Comparison of ENCODE assay signal across 1 cellular context in the genomic region with DNA sequence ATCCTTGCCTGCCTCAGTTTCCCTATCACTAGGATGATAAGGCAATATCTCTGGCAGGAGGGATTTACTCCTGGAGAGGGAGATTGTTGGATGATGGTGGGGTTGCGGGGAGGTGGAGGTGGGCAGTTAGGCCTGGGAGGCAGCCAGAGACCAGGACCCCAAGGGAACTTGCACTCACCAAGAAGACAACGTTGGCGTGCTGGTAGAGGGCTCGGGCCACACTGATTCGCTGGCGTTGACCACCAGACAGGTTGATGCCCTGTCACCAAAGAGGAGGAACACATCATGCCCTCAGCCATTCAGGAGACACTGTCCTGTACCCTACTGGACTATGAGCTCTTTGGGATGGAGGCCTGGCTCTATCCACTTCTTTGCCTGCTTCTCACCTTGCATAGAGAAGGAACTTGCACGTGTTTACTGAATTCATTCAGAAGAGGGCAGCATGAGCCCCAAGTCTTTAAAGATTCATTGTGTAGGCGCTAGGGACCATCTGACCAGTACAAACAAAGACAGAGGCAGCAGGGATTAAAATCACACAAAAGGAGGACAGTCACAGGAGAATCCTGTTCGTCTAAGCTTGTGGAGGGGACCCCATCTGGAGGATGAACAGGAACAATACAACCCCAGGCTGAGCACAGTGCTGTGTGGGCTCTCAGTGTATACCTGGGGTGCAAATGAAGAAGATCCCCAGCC.
TF ChIP-seq lines count a peak whose summit lies in the region.

No MANE protein-coding gene starts in this region.

TF ChIP-seq in GM23338, 12 proteins besides CTCF, POLR2A, EP300 and RAD21 (continued from another document):
- TF ChIP-seq, protein P1, sequence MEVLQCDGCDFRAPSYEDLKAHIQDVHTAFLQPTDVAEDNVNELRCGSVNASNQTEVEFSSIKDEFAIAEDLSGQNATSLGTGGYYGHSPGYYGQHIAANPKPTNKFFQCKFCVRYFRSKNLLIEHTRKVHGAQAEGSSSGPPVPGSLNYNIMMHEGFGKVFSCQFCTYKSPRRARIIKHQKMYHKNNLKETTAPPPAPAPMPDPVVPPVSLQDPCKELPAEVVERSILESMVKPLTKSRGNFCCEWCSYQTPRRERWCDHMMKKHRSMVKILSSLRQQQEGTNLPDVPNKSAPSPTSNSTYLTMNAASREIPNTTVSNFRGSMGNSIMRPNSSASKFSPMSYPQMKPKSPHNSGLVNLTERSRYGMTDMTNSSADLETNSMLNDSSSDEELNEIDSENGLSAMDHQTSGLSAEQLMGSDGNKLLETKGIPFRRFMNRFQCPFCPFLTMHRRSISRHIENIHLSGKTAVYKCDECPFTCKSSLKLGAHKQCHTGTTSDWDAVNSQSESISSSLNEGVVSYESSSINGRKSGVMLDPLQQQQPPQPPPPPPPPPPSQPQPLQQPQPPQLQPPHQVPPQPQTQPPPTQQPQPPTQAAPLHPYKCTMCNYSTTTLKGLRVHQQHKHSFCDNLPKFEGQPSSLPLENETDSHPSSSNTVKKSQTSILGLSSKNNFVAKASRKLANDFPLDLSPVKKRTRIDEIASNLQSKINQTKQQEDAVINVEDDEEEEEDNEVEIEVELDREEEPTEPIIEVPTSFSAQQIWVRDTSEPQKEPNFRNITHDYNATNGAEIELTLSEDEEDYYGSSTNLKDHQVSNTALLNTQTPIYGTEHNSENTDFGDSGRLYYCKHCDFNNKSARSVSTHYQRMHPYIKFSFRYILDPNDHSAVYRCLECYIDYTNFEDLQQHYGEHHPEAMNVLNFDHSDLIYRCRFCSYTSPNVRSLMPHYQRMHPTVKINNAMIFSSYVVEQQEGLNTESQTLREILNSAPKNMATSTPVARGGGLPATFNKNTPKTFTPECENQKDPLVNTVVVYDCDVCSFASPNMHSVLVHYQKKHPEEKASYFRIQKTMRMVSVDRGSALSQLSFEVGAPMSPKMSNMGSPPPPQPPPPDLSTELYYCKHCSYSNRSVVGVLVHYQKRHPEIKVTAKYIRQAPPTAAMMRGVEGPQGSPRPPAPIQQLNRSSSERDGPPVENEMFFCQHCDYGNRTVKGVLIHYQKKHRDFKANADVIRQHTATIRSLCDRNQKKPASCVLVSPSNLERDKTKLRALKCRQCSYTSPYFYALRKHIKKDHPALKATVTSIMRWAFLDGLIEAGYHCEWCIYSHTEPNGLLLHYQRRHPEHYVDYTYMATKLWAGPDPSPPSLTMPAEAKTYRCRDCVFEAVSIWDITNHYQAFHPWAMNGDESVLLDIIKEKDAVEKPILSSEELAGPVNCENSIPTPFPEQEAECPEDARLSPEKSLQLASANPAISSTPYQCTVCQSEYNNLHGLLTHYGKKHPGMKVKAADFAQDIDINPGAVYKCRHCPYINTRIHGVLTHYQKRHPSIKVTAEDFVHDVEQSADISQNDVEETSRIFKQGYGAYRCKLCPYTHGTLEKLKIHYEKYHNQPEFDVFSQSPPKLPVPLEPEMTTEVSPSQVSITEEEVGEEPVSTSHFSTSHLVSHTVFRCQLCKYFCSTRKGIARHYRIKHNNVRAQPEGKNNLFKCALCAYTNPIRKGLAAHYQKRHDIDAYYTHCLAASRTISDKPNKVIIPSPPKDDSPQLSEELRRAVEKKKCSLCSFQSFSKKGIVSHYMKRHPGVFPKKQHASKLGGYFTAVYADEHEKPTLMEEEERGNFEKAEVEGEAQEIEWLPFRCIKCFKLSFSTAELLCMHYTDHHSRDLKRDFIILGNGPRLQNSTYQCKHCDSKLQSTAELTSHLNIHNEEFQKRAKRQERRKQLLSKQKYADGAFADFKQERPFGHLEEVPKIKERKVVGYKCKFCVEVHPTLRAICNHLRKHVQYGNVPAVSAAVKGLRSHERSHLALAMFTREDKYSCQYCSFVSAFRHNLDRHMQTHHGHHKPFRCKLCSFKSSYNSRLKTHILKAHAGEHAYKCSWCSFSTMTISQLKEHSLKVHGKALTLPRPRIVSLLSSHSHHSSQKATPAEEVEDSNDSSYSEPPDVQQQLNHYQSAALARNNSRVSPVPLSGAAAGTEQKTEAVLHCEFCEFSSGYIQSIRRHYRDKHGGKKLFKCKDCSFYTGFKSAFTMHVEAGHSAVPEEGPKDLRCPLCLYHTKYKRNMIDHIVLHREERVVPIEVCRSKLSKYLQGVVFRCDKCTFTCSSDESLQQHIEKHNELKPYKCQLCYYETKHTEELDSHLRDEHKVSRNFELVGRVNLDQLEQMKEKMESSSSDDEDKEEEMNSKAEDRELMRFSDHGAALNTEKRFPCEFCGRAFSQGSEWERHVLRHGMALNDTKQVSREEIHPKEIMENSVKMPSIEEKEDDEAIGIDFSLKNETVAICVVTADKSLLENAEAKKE (CRISPR knock-in tag; IDR thresholded peaks at IDR 0.05): no peak
